ENCODE assay signal across 21 cellular contexts in genomic region chr6:91566467-91566866, GRCh38.
"Had no signal": no experiment of that assay in that cellular context is flagged by ENCODE, and none has a peak within 500 bp of the region (broad histone marks: within the 10 kb centered on the region; RNA-seq: fewer than 3 reads in every experiment).

No MANE protein-coding gene starts in this region.

- H3K4me1 ChIP-seq: esophagus muscularis mucosa, heart right ventricle, sigmoid colon, testis, uterus had no signal

- H3K4me3 ChIP-seq: dorsolateral prefrontal cortex, esophagus muscularis mucosa, heart right ventricle, mucosa of descending colon, sigmoid colon, testis, uterus had no signal

- H3K27me3 ChIP-seq: dorsolateral prefrontal cortex, esophagus muscularis mucosa, heart right ventricle, sigmoid colon, testis, uterus had no signal

- H3K27ac ChIP-seq: dorsolateral prefrontal cortex, esophagus muscularis mucosa, heart right ventricle, sigmoid colon, testis, uterus had no signal

- H3K36me3 ChIP-seq: esophagus muscularis mucosa, heart right ventricle, sigmoid colon, uterus had no signal

- DNase-seq: activated CD4-positive, alpha-beta T cell treated with anti-CD3 and anti-CD28 coated beads for 1 hour; activated CD4-positive, alpha-beta T cell treated with anti-CD3 and anti-CD28 coated beads, Interleukin-2, amount 50 U/mL, for 1 hour; activated naive CD4-positive, alpha-beta T cell treated with Interleukin-2 at 50 U/mL for 16 hours; activated naive CD8-positive, alpha-beta T cell treated with anti-CD3 and anti-CD28 coated beads for 36 hours; activated T-cell treated with anti-CD3 and anti-CD28 coated beads, Interleukin-2, amount 50 U/mL, for 24 hours; amygdala; dorsolateral prefrontal cortex; effector memory CD8-positive, alpha-beta T cell; heart right ventricle; left colon; mesendoderm; mucosa of descending colon; occipital lobe; sigmoid colon; stimulated activated CD4-positive, alpha-beta T cell treated with anti-CD3 and anti-CD28 coated beads, Interleukin-2, amount 100 ng/mL, for 48 hours; stimulated activated naive CD4-positive, alpha-beta T cell; T-helper 9 cell; testis; trophoblast cell; uterus had no signal

- H3K9me3 ChIP-seq: esophagus muscularis mucosa, mucosa of descending colon, sigmoid colon, testis, uterus had no signal

- ATAC-seq: effector memory CD8-positive, alpha-beta T cell; heart right ventricle; left colon; mucosa of descending colon had no signal
